Comparison of ENCODE assay signal across 8 cellular contexts in the genomic region with DNA sequence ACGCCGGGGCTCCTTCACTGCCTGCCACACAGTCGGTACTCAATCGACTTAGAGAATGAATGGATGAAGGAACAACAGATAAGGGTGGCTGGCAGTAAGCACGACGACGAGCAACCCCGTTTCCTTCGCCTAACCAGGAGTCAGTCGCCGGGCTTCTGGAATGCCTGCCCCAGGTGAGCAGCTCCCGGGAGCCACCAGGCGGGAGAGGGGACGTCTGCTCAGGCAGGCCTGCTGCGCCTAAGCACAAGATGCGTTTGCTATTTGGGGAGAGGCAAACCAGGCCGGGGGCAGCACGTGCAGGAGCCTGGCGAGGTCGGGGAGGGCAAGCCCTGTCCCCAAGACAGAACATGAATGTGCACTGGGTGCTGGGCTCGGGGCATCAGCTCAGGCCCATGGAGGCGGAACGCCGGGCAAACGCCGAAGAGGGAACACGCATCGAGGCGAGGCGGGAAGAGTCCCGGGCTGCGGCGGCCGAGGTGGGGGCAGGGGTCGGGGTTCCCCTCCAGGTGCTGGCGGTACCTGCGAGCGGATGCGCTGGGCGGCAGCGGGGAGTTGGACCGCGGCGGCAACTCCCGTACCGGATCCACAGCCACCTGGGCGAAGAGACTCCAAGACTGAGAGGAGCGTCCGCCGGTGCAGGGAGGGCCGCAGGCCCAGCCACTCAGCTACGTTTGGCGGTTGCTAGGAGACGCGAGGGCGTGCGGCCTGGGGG. TPM values are rescaled to one million over a fixed set of nuclear protein-coding genes. Genes with fewer than 3 reads are reported as not detected.
DNase-seq lines count a peak whose midpoint lies in the region; ATAC-seq lines count a peak whose summit lies in the region.

A gene with protein sequence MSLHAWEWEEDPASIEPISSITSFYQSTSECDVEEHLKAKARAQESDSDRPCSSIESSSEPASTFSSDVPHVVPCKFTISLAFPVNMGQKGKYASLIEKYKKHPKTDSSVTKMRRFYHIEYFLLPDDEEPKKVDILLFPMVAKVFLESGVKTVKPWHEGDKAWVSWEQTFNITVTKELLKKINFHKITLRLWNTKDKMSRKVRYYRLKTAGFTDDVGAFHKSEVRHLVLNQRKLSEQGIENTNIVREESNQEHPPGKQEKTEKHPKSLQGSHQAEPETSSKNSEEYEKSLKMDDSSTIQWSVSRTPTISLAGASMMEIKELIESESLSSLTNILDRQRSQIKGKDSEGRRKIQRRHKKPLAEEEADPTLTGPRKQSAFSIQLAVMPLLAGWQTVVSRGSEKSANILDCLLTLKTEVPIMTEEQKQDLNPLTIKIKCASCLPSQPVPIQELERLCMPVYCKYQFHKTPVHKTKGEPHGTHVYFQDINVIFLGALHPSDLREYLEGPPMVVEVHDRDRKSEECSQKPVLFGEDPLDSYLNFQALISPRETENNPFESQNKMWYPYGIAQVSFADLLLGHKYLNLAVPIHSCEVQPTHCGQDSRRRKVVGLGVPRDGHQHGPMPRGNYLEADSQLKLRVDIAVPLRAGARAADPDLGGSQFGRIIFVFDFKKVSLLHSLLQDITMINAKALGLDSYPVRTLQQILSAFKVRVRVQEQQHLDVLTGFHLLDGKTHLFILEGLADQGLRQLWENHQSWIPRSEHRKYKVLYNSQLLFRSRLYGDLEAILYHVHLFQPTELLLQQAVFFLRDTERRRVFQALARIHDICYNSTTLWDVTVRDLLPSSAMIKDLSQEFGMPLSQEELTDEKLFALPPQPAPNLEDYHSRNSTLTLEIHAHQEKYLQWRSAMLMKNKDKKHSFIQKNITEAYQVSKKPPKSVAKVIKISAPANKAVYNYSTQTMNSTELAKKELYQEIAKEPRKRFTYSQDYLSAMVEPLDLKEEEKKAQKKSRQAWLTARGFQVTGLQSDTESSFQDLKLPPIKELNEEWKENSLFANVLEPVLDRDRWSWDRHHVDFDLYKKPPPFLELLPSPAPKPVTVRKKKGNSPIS (minus strand): TSS at position 616 of the 712 bp plus-strand sequence. CDS start 772 bp downstream, outside the sequence.

- peak within 1 kb of the TSS; percentile 55 for H3K4me3 ChIP-seq in endocrine pancreas (ENCODE audit: control insufficient read depth, insufficient read depth, low read length)

- no peaks in the 10 kb centered on the region for H3K9me3 ChIP-seq in endocrine pancreas (ENCODE audit: control insufficient read depth, low read length)

- peaks cover 18% of the 10 kb centered on the region for H3K27me3 Mint-ChIP-seq in activated CD8-positive, alpha-beta memory T cell treated with anti-CD3 and anti-CD28 coated beads, Interleukin-2, amount 10 ng/mL, durations not matched to agents 7 days and 5 days

- no peaks in the 10 kb centered on the region for H3K36me3 Mint-ChIP-seq in activated CD8-positive, alpha-beta memory T cell treated with anti-CD3 and anti-CD28 coated beads, Interleukin-2, amount 10 ng/mL, durations not matched to agents 7 days and 5 days

- H3K27me3 ChIP-seq in endocrine pancreas (ENCODE audit: control insufficient read depth, insufficient read depth, low read length): no peaks in the 10 kb centered on the region

- DNase-seq in SIG-M5 treated with dmso at 0.1 percent for 504 hours (lab: John Stamatoyannopoulos, UW; ENCODE audit: unreplicated experiment) (peak; percentile 79), SIG-M5 (lab: John Stamatoyannopoulos, UW) (no peak), NCI-H748 (lab: John Stamatoyannopoulos, UW; ENCODE audit: unreplicated experiment) (peak; percentile 87), middle frontal gyrus (ENCODE audit: extremely low spot score, low spot score) (peak; percentile 62)
- DNase-seq in activated CD8-positive, alpha-beta memory T cell treated with anti-CD3 and anti-CD28 coated beads, Interleukin-2, amount 10 ng/mL, durations not matched to agents 7 days and 5 days: peak; percentile 94
- DNase-seq in stimulated activated CD8-positive, alpha-beta memory T cell treated with anti-CD3 and anti-CD28 coated beads, Interleukin-15, amount 100 ng/mL, for 1 hour (ENCODE audit: low read depth): peak; percentile 84

- peak within 1 kb of the TSS; percentile 44 for H3K27ac Mint-ChIP-seq in activated CD8-positive, alpha-beta memory T cell treated with anti-CD3 and anti-CD28 coated beads, Interleukin-2, amount 10 ng/mL, durations not matched to agents 7 days and 5 days

- CTCF ChIA-PET in activated CD8-positive, alpha-beta memory T cell treated with anti-CD3 and anti-CD28 coated beads, Interleukin-2, amount 10 ng/mL, durations not matched to agents 7 days and 5 days (lab: Charles Lee): interaction anchor here (0.8 to 1.7 kb wide), 8 partner anchors 15 to 60 kb away, joined by 3 to 12 read pairs (median 3); no protein-coding TSS in a partner anchor

- H3K4me1 ChIP-seq in endocrine pancreas (ENCODE audit: control insufficient read depth, insufficient read depth, low read length): no peaks in the 10 kb centered on the region

- peaks cover 14% of the 10 kb centered on the region for H3K4me1 Mint-ChIP-seq in activated CD8-positive, alpha-beta memory T cell treated with anti-CD3 and anti-CD28 coated beads, Interleukin-2, amount 10 ng/mL, durations not matched to agents 7 days and 5 days

- peak within 1 kb of the TSS; percentile 40 for H3K4me3 Mint-ChIP-seq in activated CD8-positive, alpha-beta memory T cell treated with anti-CD3 and anti-CD28 coated beads, Interleukin-2, amount 10 ng/mL, durations not matched to agents 7 days and 5 days

- H3K9me3 Mint-ChIP-seq in activated CD8-positive, alpha-beta memory T cell treated with anti-CD3 and anti-CD28 coated beads, Interleukin-2, amount 10 ng/mL, durations not matched to agents 7 days and 5 days (ENCODE audit: low read depth): no peaks in the 10 kb centered on the region

- peak within 1 kb of the TSS; percentile 31 for H3K9ac ChIP-seq in endocrine pancreas (ENCODE audit: control insufficient read depth, insufficient read depth, low read length)

- no peaks in the 10 kb centered on the region for H3K36me3 ChIP-seq in endocrine pancreas (ENCODE audit: control insufficient read depth, insufficient read depth, low read length)

- ATAC-seq in HG03354 (IDR thresholded peaks at IDR 0.05; ENCODE audit: poor library complexity, severe bottlenecking, unreplicated experiment): peak; percentile 94
- peak; percentile 100 for ATAC-seq in activated CD8-positive, alpha-beta memory T cell treated with anti-CD3 and anti-CD28 coated beads, Interleukin-2, amount 10 ng/mL, durations not matched to agents 7 days and 5 days

RNA-seq across cellular contexts. Expression of the gene that starts here (rescaled TPM):
- total RNA-seq in activated CD8-positive, alpha-beta memory T cell treated with anti-CD3 and anti-CD28 coated beads, Interleukin-2, amount 10 ng/mL, durations not matched to agents 7 days and 5 days: under 1 TPM in 1 of 2 experiments, not detected in 1; 0.12 TPM

Comparison
In these comparisons a context has a peak if more than half of its experiments do, and no peak if none do; other contexts are left out.
1. Peak in DNase-seq and ATAC-seq in activated CD8-positive, alpha-beta memory T cell treated with anti-CD3 and anti-CD28 coated beads, Interleukin-2, amount 10 ng/mL, durations not matched to agents 7 days and 5 days; RNA of the gene not detected or under 1 TPM.